ENCODE assay signal across 1 cellular context in genomic region chr14:105419055-105419304, GRCh38.
TF ChIP-seq lines count a peak whose summit lies in the region.

No MANE protein-coding gene starts in this region.

TF ChIP-seq in SK-N-SH, 30 proteins besides CTCF, POLR2A, EP300 and RAD21 (continued from another document):
- no peak for TF ChIP-seq PBX3 (IDR thresholded peaks at IDR 0.05)
- no peak for TF ChIP-seq RFX5 (IDR thresholded peaks at IDR 0.05; ENCODE audit: low read length)
- TF ChIP-seq CHD2 (IDR thresholded peaks at IDR 0.05; ENCODE audit: low read length, partially characterized antibody) = no peak
- no peak for TF ChIP-seq IRF3 (IDR thresholded peaks at IDR 0.05; ENCODE audit: low read depth, low read length)
